ENCODE assay signal across 9 cellular contexts in genomic region chr13:112688560-112689497, GRCh38. TPM values are rescaled to one million over a fixed set of nuclear protein-coding genes. Genes with fewer than 3 reads are reported as not detected.
DNase-seq lines count a peak whose midpoint lies in the region; ATAC-seq, FAIRE-seq and TF ChIP-seq lines count a peak whose summit lies in the region.
"Had no signal": no experiment of that assay in that cellular context is flagged by ENCODE, and none has a peak within 500 bp of the region (broad histone marks: within the 10 kb centered on the region; RNA-seq: fewer than 3 reads in every experiment).

No MANE protein-coding gene starts in this region.

- TF ChIP-seq CTCF in AG10803 (conservative IDR thresholded peaks at IDR 0.05; ENCODE audit: low read length) (no peak), bronchial epithelial cell (IDR thresholded peaks at IDR 0.05; ENCODE audit: insufficient read depth, low read length, severe bottlenecking) (no peak), lower lobe of right lung (IDR thresholded peaks at IDR 0.05) (no peak)

- peak overlapping the region; percentile 92 for H3K27ac Mint-ChIP-seq in T-helper 2 cell treated with Interferon-gamma antibody and Interleukin-4, amounts not matched to agents 5 μg/mL and 100 μg/mL, for 36 hours

- H3K4me3 Mint-ChIP-seq in T-helper 2 cell treated with Interferon-gamma antibody and Interleukin-4, amounts not matched to agents 5 μg/mL and 100 μg/mL, for 36 hours: peak overlapping the region; percentile 79

- H3K4me1 ChIP-seq in lower lobe of right lung: peaks cover 50% of the 10 kb centered on the region

- peaks cover 3% of the 10 kb centered on the region for H3K27me3 Mint-ChIP-seq in T-helper 2 cell treated with Interferon-gamma antibody and Interleukin-4, amounts not matched to agents 5 μg/mL and 100 μg/mL, for 36 hours (ENCODE audit: low read depth)

- ATAC-seq in HG02970 (IDR thresholded peaks at IDR 0.05; ENCODE audit: low FRiP score, unreplicated experiment) (peak; percentile 5), lower lobe of right lung (peak; percentile 56 to 65)

- DNase-seq in AG10803 (ENCODE audit: low read depth) (peak; percentile 4), bronchial epithelial cell (ENCODE audit: low read depth) (no peak), lower lobe of right lung (peak; percentile 89), foreskin melanocyte (no peak), ecto neural progenitor cell (ENCODE audit: low spot score) (no peak)
- DNase-seq in T-helper 2 cell treated with Interferon-gamma antibody and Interleukin-4, amounts not matched to agents 5 μg/mL and 100 μg/mL, for 36 hours (ENCODE audit: low spot score): peak; percentile 74
- peak; percentile 50 to 58 for DNase-seq in stimulated activated CD8-positive, alpha-beta memory T cell treated with anti-CD3 and anti-CD28 coated beads, Interleukin-15, amount 100 ng/mL, for 48 hours (ENCODE audit: low read depth in 2 of 2)

- H3K27me3 ChIP-seq in bronchial epithelial cell (ENCODE audit: control insufficient read depth, insufficient read depth, low read length) (no peaks in the 10 kb centered on the region), lower lobe of right lung (ENCODE audit: low read depth) (no peaks in the 10 kb centered on the region)

- H3K27ac ChIP-seq in lower lobe of right lung: peak overlapping the region; percentile 98

- no peaks in the 10 kb centered on the region for H3K9me3 Mint-ChIP-seq in T-helper 2 cell treated with Interferon-gamma antibody and Interleukin-4, amounts not matched to agents 5 μg/mL and 100 μg/mL, for 36 hours

- H3K4me1 Mint-ChIP-seq in T-helper 2 cell treated with Interferon-gamma antibody and Interleukin-4, amounts not matched to agents 5 μg/mL and 100 μg/mL, for 36 hours (ENCODE audit: low read depth): peaks cover 37% of the 10 kb centered on the region

- peak overlapping the region; percentile 72 for H3K4me3 ChIP-seq in AG10803 (ENCODE audit: low read length)
- peak overlapping the region; percentile 64 for H3K4me3 ChIP-seq in bronchial epithelial cell (ENCODE audit: low read depth, low read length)
- H3K4me3 ChIP-seq in lower lobe of right lung: peak overlapping the region; percentile 96

- FAIRE-seq in bronchial epithelial cell (lab: Jason Lieb, UNC): no peak

- H3K36me3 ChIP-seq in bronchial epithelial cell (ENCODE audit: control insufficient read depth, insufficient read depth, low read length) (no peaks in the 10 kb centered on the region), lower lobe of right lung (no peaks in the 10 kb centered on the region)

- H3K9me3 ChIP-seq in lower lobe of right lung: no peaks in the 10 kb centered on the region
- H3K9me3 ChIP-seq: mucosa of descending colon had no signal

- peaks cover 3% of the 10 kb centered on the region for H3K36me3 Mint-ChIP-seq in T-helper 2 cell treated with Interferon-gamma antibody and Interleukin-4, amounts not matched to agents 5 μg/mL and 100 μg/mL, for 36 hours (ENCODE audit: low read depth)

- intact Hi-C loops in lower lobe of right lung (cut with DNase I): no loop called here

RNA-seq across cellular contexts. Expression of gene ATP11A, which starts 1.0 kb away (rescaled TPM):
- total RNA-seq in bronchial epithelial cell (4.7 and 6.1 TPM in 2 replicates), lower lobe of right lung (281 TPM)

Comparison
In these comparisons a context has a peak if more than half of its experiments do, and no peak if none do; other contexts are left out.
1. DNase-seq: peak in AG10803 (single experiment), T-helper 2 cell treated with Interferon-gamma antibody and Interleukin-4, amounts not matched to agents 5 μg/mL and 100 μg/mL, for 36 hours (single experiment), lower lobe of right lung (single experiment) and stimulated activated CD8-positive, alpha-beta memory T cell treated with anti-CD3 and anti-CD28 coated beads, Interleukin-15, amount 100 ng/mL, for 48 hours (2 of 2); none in bronchial epithelial cell (single experiment), foreskin melanocyte (single experiment) and ecto neural progenitor cell (single experiment).
2. RNA of gene ATP11A, which starts 1.0 kb away (total RNA-seq): 281 TPM in lower lobe of right lung (single experiment); 4.7 to 6.1 TPM in bronchial epithelial cell; every median in the first group is over 10 times any median in the second.
3. Peak in every context shown above with its lines, with median percentiles within 50 percentile points of each other: H3K4me3 ChIP-seq.